Comparison of ENCODE assay signal across 16 cellular contexts in the genomic region with DNA sequence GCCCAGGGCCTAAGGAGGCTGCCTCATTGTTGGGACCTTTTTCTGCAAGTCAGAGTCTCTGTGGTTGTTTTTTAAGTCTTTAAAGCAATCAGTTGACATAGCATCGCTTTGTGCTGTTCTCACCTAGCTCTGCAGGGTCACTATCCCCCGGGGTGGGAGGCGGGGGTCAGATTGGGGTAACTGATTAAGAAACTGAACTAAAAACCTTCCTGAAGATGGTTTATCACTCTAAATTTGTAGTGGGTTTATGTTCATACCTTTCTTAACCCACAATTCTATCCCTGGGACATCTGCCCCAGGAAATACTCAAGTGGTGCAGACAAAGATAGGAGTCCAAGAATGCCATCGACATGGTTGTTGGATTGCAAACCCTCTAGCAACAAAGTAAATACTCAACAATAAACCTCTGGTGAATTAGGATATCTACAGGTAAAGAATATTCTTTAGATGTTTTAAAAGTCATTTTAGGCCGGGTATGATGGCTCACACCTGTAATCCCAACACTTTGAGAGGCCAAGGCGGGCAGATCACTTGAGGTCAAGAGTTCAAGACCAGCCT. TPM values are rescaled to one million over a fixed set of nuclear protein-coding genes. Genes with fewer than 3 reads are reported as not detected.
DNase-seq lines count a peak whose midpoint lies in the region; ATAC-seq and TF ChIP-seq lines count a peak whose summit lies in the region.
"Had no signal": no experiment of that assay in that cellular context is flagged by ENCODE, and none has a peak within 500 bp of the region (broad histone marks: within the 10 kb centered on the region; RNA-seq: fewer than 3 reads in every experiment).

No MANE protein-coding gene starts in this region.

- DNase-seq in hepatocyte (ENCODE audit: low spot score) (no peak), neuronal stem cell (ENCODE audit: low spot score) (no peak), brain microvascular endothelial cell (no peak), NCI-H1048 (lab: John Stamatoyannopoulos, UW) (no peak)
- DNase-seq: Calu3; CD4-positive, CD25-positive, alpha-beta regulatory T cell; DND-41; HFFc6; NCI-H1417 treated with DMSO at 0.1 percent for 48 hours; NCI-H2029; NCI-H2171 treated with DMSO at 0.1 percent for 48 hours; NCI-H82; SHP77 treated with DMSO at 0.1 percent for 48 hours had no signal

- H4K91ac ChIP-seq in neuronal stem cell (ENCODE audit: low read depth, low read length, poor library complexity) = no peak overlapping the region

- peak overlapping the region; percentile 56 for H2BK5ac ChIP-seq in neuronal stem cell (ENCODE audit: low read length)

- no peak overlapping the region for H2AFZ ChIP-seq in hepatocyte
- peak overlapping the region; percentile 83 for H2AFZ ChIP-seq in neuronal stem cell (ENCODE audit: low read length)

- H3K27ac ChIP-seq in 22Rv1 = peak overlapping the region; percentile 12; the same call in 1 of the 2 replicates
- peak overlapping the region; percentile 70 for H3K27ac ChIP-seq in HUES48 (ENCODE audit: low read depth, low read length)
- H3K27ac ChIP-seq in hepatocyte = peak overlapping the region; percentile 100
- H3K27ac ChIP-seq in neuronal stem cell (replicated peaks; ENCODE audit: low read length) = no peak overlapping the region
- H3K27ac ChIP-seq in brain microvascular endothelial cell = no peak overlapping the region

- no peak overlapping the region for H2BK120ac ChIP-seq in neuronal stem cell (ENCODE audit: low read depth, low read length)

- peaks cover 36% of the 10 kb centered on the region for H3K79me2 ChIP-seq in hepatocyte

- H3K14ac ChIP-seq in neuronal stem cell (ENCODE audit: low read length) = no peak overlapping the region

- H3K4me2 ChIP-seq in hepatocyte (peak overlapping the region; percentile 67), neuronal stem cell (ENCODE audit: insufficient read depth, low read length, poor library complexity, severe bottlenecking) (no peak overlapping the region)

- H2BK15ac ChIP-seq in neuronal stem cell (ENCODE audit: low read length) = no peak overlapping the region

- H2AK5ac ChIP-seq in neuronal stem cell (ENCODE audit: low read depth, low read length) = no peak overlapping the region

- H3K36me3 ChIP-seq in HUES48 (ENCODE audit: control insufficient read depth, insufficient read depth, low read length) (no peaks in the 10 kb centered on the region), hepatocyte (replicated peaks; ENCODE audit: insufficient read depth, low read depth) (no peaks in the 10 kb centered on the region), neuronal stem cell (replicated peaks in 1 of 2; ENCODE audit: control insufficient read depth in 2 of 2, insufficient read depth in 2 of 2, low read length in 2 of 2) (no peaks in the 10 kb centered on the region), brain microvascular endothelial cell (replicated peaks) (no peaks in the 10 kb centered on the region)

- H3K9ac ChIP-seq in HUES48 (ENCODE audit: low read depth, low read length) = no peak overlapping the region
- no peak overlapping the region for H3K9ac ChIP-seq in neuronal stem cell (ENCODE audit: low read depth, low read length, poor library complexity)

- no peaks in the 10 kb centered on the region for H3K27me3 ChIP-seq in HUES48 (ENCODE audit: control insufficient read depth, insufficient read depth, low read length)
- H3K27me3 ChIP-seq in hepatocyte = no peaks in the 10 kb centered on the region
- H3K27me3 ChIP-seq in neuronal stem cell (ENCODE audit: control insufficient read depth in 3 of 3, insufficient read depth in 3 of 3, low read depth in 1 of 3, low read length in 3 of 3) = peaks cover 0 to 9% (median 0%) of the 10 kb centered on the region in 3 experiments
- H3K27me3 ChIP-seq in brain microvascular endothelial cell (replicated peaks) = peaks cover 2% of the 10 kb centered on the region

- peaks cover 5% of the 10 kb centered on the region for H3K79me1 ChIP-seq in neuronal stem cell (ENCODE audit: low read depth, low read length)

- no peaks in the 10 kb centered on the region for H4K20me1 ChIP-seq in hepatocyte (ENCODE audit: insufficient read depth, poor library complexity, severe bottlenecking)

- in situ Hi-C loops in brain microvascular endothelial cell (cut with HindIII; ENCODE audit: low pct_ligation_motif_present, low sequenced_read_pairs) = no loop called here

- H3K9me3 ChIP-seq in HUES48 (ENCODE audit: control insufficient read depth, insufficient read depth, low read length) (no peaks in the 10 kb centered on the region), hepatocyte (ENCODE audit: low read depth) (no peaks in the 10 kb centered on the region), neuronal stem cell (replicated peaks in 1 of 2; ENCODE audit: control insufficient read depth in 2 of 2, insufficient read depth in 1 of 2, low read depth in 1 of 2, low read length in 2 of 2) (no peaks in the 10 kb centered on the region)

- H4K8ac ChIP-seq in neuronal stem cell (ENCODE audit: low read depth, low read length) = no peak overlapping the region

- no peak overlapping the region for H3K23ac ChIP-seq in neuronal stem cell (ENCODE audit: low read depth, low read length, poor library complexity)

- H3K18ac ChIP-seq in neuronal stem cell (ENCODE audit: low read length) = no peak overlapping the region

- H3K4me1 ChIP-seq in HUES48 (ENCODE audit: control insufficient read depth, insufficient read depth, low read length) (peaks cover 23% of the 10 kb centered on the region; the same call in 1 of the 2 replicates), hepatocyte (ENCODE audit: insufficient read depth) (peaks cover 67% of the 10 kb centered on the region), neuronal stem cell (ENCODE audit: control insufficient read depth in 2 of 2, insufficient read depth in 1 of 2, low read depth in 1 of 2, low read length in 2 of 2) (peaks cover 10 to 30% of the 10 kb centered on the region in 2 donors)

- H3K4ac ChIP-seq in neuronal stem cell (ENCODE audit: low read length) = no peak overlapping the region

- 69% methylated on average over 6 of the region's 6 CpGs for WGBS in hepatocyte (ENCODE audit: low lambda C conversion rate, missing lambda C conversion rate)
- no CpG with 5 or more reads among the region's 6 CpGs for WGBS in neuronal stem cell (ENCODE audit: extremely low coverage in 2 of 2, insufficient read length in 2 of 2, insufficient replicate concordance in 1 of 2), 2 donors

- TF ChIP-seq CTCF in 22Rv1 (IDR thresholded peaks at IDR 0.05) = no peak
- TF ChIP-seq CTCF in hepatocyte (IDR thresholded peaks at IDR 0.05; ENCODE audit: poor library complexity) = no peak
- no peak for TF ChIP-seq CTCF in brain microvascular endothelial cell (IDR thresholded peaks at IDR 0.05; ENCODE audit: low read depth, low read length, missing control alignments)

- H3K4me3 ChIP-seq in HUES48 (ENCODE audit: low read depth, low read length) (no peak overlapping the region), hepatocyte (no peak overlapping the region), neuronal stem cell (ENCODE audit: low read length in 2 of 2) (no peak overlapping the region), brain microvascular endothelial cell (ENCODE audit: low read depth, low read length) (no peak overlapping the region)

- no peak for ATAC-seq in GM21526 (IDR thresholded peaks at IDR 0.05; ENCODE audit: low FRiP score, unreplicated experiment)

- no peak overlapping the region for H2BK12ac ChIP-seq in neuronal stem cell (ENCODE audit: low read length)

- no peaks in the 10 kb centered on the region for H3K9me2 ChIP-seq in hepatocyte (replicated peaks; ENCODE audit: insufficient read depth)

RNA-seq across cellular contexts. Expression of a gene that starts 28.1 kb away (rescaled TPM):
- total RNA-seq in hepatocyte = 60.9 and 81.8 TPM in 2 replicates
- polyA plus RNA-seq in hepatocyte = 154 and 194 TPM in 2 replicates
- polyA plus RNA-seq in neuronal stem cell (2013, experiment 1 of 2) = 25.2 TPM
- polyA plus RNA-seq in neuronal stem cell (2013, experiment 2 of 2) = 26.4 TPM

RNA-seq across cellular contexts. Expression of a gene that starts 34.0 kb away (rescaled TPM):
- 99.8 and 153 TPM in 2 replicates for total RNA-seq in hepatocyte
- polyA plus RNA-seq in hepatocyte = 124 and 132 TPM in 2 replicates
- 8.5 TPM for polyA plus RNA-seq in neuronal stem cell (2013, experiment 1 of 2)
- 8.9 TPM for polyA plus RNA-seq in neuronal stem cell (2013, experiment 2 of 2)

RNA-seq across cellular contexts. Expression of a gene that starts 37.3 kb away (rescaled TPM):
- total RNA-seq in hepatocyte = 30.4 and 42.5 TPM in 2 replicates
- polyA plus RNA-seq in hepatocyte = 46.3 and 52.3 TPM in 2 replicates
- 21.2 TPM for polyA plus RNA-seq in neuronal stem cell (2013, experiment 1 of 2)
- polyA plus RNA-seq in neuronal stem cell (2013, experiment 2 of 2) = 24.0 TPM

RNA-seq across cellular contexts. Expression of a gene that starts 38.3 kb away (rescaled TPM):
- 5.3 and 9.8 TPM in 2 replicates for total RNA-seq in hepatocyte
- polyA plus RNA-seq in hepatocyte = 14.5 and 16.2 TPM in 2 replicates
- 7.5 TPM for polyA plus RNA-seq in neuronal stem cell (2013, experiment 1 of 2)
- 7.9 TPM for polyA plus RNA-seq in neuronal stem cell (2013, experiment 2 of 2)

Comparison
In these comparisons a context has a peak if more than half of its experiments do, and no peak if none do; other contexts are left out.
1. H3K27ac ChIP-seq: peak in 22Rv1 (single experiment), HUES48 (single experiment) and hepatocyte (single experiment); none in neuronal stem cell (single experiment) and brain microvascular endothelial cell (single experiment).